In the genomic region with DNA sequence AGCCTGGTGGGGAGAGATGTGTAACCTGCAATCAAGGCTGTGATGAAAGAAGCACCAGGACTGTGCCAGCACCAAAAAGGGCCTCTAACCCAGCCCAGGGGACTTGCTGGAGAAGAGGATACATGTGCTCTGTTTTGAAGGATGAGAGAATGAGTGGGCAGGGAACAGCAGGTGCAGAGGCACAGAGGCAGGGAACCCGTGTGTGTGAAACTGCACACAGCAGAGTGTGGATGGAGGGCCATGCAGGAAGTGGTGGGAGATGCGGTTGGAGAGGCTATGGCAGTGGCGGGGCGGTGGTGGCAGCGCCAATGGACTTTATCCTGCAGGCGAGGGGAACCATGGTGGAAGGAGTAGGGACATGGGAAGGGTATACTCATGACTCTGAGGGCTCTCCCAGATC, we compare ENCODE assay signal across 14 cellular contexts. TPM values are rescaled to one million over a fixed set of nuclear protein-coding genes. Genes with fewer than 3 reads are reported as not detected.
DNase-seq lines count a peak whose midpoint lies in the region; ATAC-seq lines count a peak whose summit lies in the region.
"Had no signal": no experiment of that assay in that cellular context is flagged by ENCODE, and none has a peak within 500 bp of the region (broad histone marks: within the 10 kb centered on the region; RNA-seq: fewer than 3 reads in every experiment).

No MANE protein-coding gene starts in this region.

- no peaks in the 10 kb centered on the region for H3K36me3 Mint-ChIP-seq in activated T-cell treated with anti-CD3 and anti-CD28 coated beads, Interleukin-2, amount 50 U/mL, for 24 hours (ENCODE audit: low read depth)
- H3K36me3 Mint-ChIP-seq in activated T-cell treated with anti-CD3 and anti-CD28 coated beads, Interleukin-2, amount 50 U/mL, for 4 hours (ENCODE audit: insufficient read depth) = no peaks in the 10 kb centered on the region
- no peaks in the 10 kb centered on the region for H3K36me3 Mint-ChIP-seq in T-cell

- ATAC-seq in activated T-cell treated with anti-CD3 and anti-CD28 coated beads, Interleukin-2, amount 50 U/mL, for 4 hours = no peak
- no peak for ATAC-seq in T-cell (replicated peaks in 1 of 4)
- no peak for ATAC-seq in GM21381 (IDR thresholded peaks at IDR 0.05; ENCODE audit: unreplicated experiment)
- ATAC-seq: SK-N-SH treated with all-trans-retinoic acid at 6 μM for 48 hours had no signal

- POLR2A ChIA-PET in T-cell (lab: Charles Lee) = no interaction called here

- H3K9me3 Mint-ChIP-seq in activated T-cell treated with anti-CD3 and anti-CD28 coated beads, Interleukin-2, amount 50 U/mL, for 24 hours = no peaks in the 10 kb centered on the region
- H3K9me3 Mint-ChIP-seq in activated T-cell treated with anti-CD3 and anti-CD28 coated beads, Interleukin-2, amount 50 U/mL, for 4 hours = no peaks in the 10 kb centered on the region
- H3K9me3 Mint-ChIP-seq in T-cell = no peaks in the 10 kb centered on the region

- no peak for DNase-seq in activated T-cell treated with anti-CD3 and anti-CD28 coated beads, Interleukin-2, amount 50 U/mL, for 24 hours
- DNase-seq in activated T-cell treated with anti-CD3 and anti-CD28 coated beads, Interleukin-2, amount 50 U/mL, for 4 hours = no peak
- DNase-seq in CD1c-positive myeloid dendritic cell (ENCODE audit: extremely low spot score) (peak; percentile 37), SW480 (ENCODE audit: low spot score) (peak; percentile 37), posterior cingulate gyrus (peak in 6 of 10 donors; percentile 19 to 88 (median 67)), T-cell (no peak)
- DNase-seq: C1 segment of cervical spinal cord, MM.1S, NCI-H1694 treated with DMSO at 0.1 percent for 48 hours, NCI-H510A, NCI-H748 treated with DMSO at 0.1 percent for 48 hours, SIG-M5 had no signal

- peaks cover 11% of the 10 kb centered on the region for H3K4me1 Mint-ChIP-seq in activated T-cell treated with anti-CD3 and anti-CD28 coated beads, Interleukin-2, amount 50 U/mL, for 24 hours (ENCODE audit: low read depth)
- H3K4me1 Mint-ChIP-seq in activated T-cell treated with anti-CD3 and anti-CD28 coated beads, Interleukin-2, amount 50 U/mL, for 4 hours (ENCODE audit: low read depth) = no peaks in the 10 kb centered on the region
- peaks cover 0 to 3% (median 0%) of the 10 kb centered on the region in 3 donors for H3K4me1 Mint-ChIP-seq in T-cell

- intact Hi-C loops in posterior cingulate gyrus (cut with DNase I) = no loop called here

- H3K27ac Mint-ChIP-seq in activated T-cell treated with anti-CD3 and anti-CD28 coated beads, Interleukin-2, amount 50 U/mL, for 24 hours = peak overlapping the region; percentile 9
- no peak overlapping the region for H3K27ac Mint-ChIP-seq in T-cell

- no peaks in the 10 kb centered on the region for H3K27me3 Mint-ChIP-seq in activated T-cell treated with anti-CD3 and anti-CD28 coated beads, Interleukin-2, amount 50 U/mL, for 24 hours
- H3K27me3 Mint-ChIP-seq in activated T-cell treated with anti-CD3 and anti-CD28 coated beads, Interleukin-2, amount 50 U/mL, for 4 hours (ENCODE audit: low read depth) = no peaks in the 10 kb centered on the region
- H3K27me3 Mint-ChIP-seq in T-cell = peaks cover 0 to 5% of the 10 kb centered on the region in 2 donors

- H3K4me3 Mint-ChIP-seq in activated T-cell treated with anti-CD3 and anti-CD28 coated beads, Interleukin-2, amount 50 U/mL, for 24 hours = no peak overlapping the region
- no peak overlapping the region for H3K4me3 Mint-ChIP-seq in activated T-cell treated with anti-CD3 and anti-CD28 coated beads, Interleukin-2, amount 50 U/mL, for 4 hours
- no peak overlapping the region for H3K4me3 Mint-ChIP-seq in T-cell

- CTCF ChIA-PET in T-cell (lab: Charles Lee) = no interaction called here

RNA-seq across cellular contexts. Expression of a gene that starts 25.2 kb away (rescaled TPM):
- 1 to 10 TPM; 4.6 to 5.8 (median 4.6) TPM for total RNA-seq in activated T-cell treated with anti-CD3 and anti-CD28 coated beads, Interleukin-2, amount 50 U/mL, for 4 hours
- total RNA-seq in T-cell = 1 to 10 TPM in 3 of 5 donors, under 1 TPM in 2; 0.77 to 3.6 (median 2.2) TPM

Comparison
In these comparisons a context has a peak if more than half of its experiments do, and no peak if none do; other contexts are left out.
1. DNase-seq: peak in CD1c-positive myeloid dendritic cell (single experiment), SW480 (single experiment) and posterior cingulate gyrus (6 of 10); none in activated T-cell treated with anti-CD3 and anti-CD28 coated beads, Interleukin-2, amount 50 U/mL, for 24 hours (single experiment), activated T-cell treated with anti-CD3 and anti-CD28 coated beads, Interleukin-2, amount 50 U/mL, for 4 hours (single experiment) and T-cell (0 of 34).